Comparison of ENCODE assay signal across 29 cellular contexts in the genomic region with DNA sequence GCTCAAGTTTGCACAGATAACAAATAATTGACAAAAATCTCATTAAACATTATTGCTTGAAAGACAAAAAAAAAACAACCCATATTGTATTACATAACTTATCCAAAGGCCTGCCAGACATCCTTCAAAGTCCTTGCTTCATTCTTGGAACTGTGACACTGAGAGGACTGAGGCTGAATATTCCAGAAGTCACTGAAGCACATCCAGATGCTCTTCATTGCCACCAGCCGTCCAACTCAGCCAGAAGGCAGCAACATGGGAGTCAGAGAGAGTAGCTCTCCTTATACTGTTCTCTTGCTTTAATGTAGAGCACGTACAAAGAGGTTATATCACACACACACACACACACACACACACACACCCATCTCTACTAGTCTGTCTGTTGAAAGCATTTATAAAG.
"Had no signal": no experiment of that assay in that cellular context is flagged by ENCODE, and none has a peak within 500 bp of the region (broad histone marks: within the 10 kb centered on the region; RNA-seq: fewer than 3 reads in every experiment).

No MANE protein-coding gene starts in this region.

- ATAC-seq: activated CD4-positive, CD25-positive, alpha-beta regulatory T cell treated with anti-CD3 and anti-CD28 coated beads, Interleukin-2, amount 50 U/mL, for 24 hours; activated naive CD8-positive, alpha-beta T cell treated with anti-CD3 and anti-CD28 coated beads, Interleukin-2, amount 50 U/mL, for 24 hours; activated T-cell treated with anti-CD3 and anti-CD28 coated beads, Interleukin-2, amount 50 U/mL, for 4 hours; activated T-helper 17 cell treated with anti-CD3 and anti-CD28 coated beads, Interleukin-2, amount 50 U/mL, for 72 hours; left colon; lower lobe of right lung; natural killer cell treated with Interleukin-12 subunit alpha and Interleukin-12 subunit beta and Interleukin-15 and Interleukin-18, amount 100 ng/mL, for 72 hours; right lobe of liver; stimulated activated memory B cell treated with anti-CD40 and anti-IgM and Interleukin-4, amounts not matched to agents 10 μg/mL and 1 μg/mL and 100 μg/mL, for 72 hours; stimulated activated naive CD8-positive, alpha-beta T cell treated with anti-CD3 and anti-CD28 coated beads, Interleukin-15, amount 100 ng/mL, for 72 hours had no signal

- H3K9me3 ChIP-seq: breast epithelium, esophagus squamous epithelium, lower lobe of right lung, right lobe of liver, tibial artery had no signal

- H3K36me3 ChIP-seq: breast epithelium, esophagus squamous epithelium, lower lobe of right lung, right lobe of liver, tibial artery, WERI-Rb-1 had no signal

- H3K4me3 ChIP-seq: breast epithelium, esophagus squamous epithelium, lower lobe of right lung, right lobe of liver, skin epidermis, tibial artery had no signal

- H3K4me1 ChIP-seq: breast epithelium, right lobe of liver had no signal

- DNase-seq: activated CD4-positive, alpha-beta T cell treated with anti-CD3 and anti-CD28 coated beads for 48 hours; activated CD4-positive, alpha-beta T cell treated with anti-CD3 and anti-CD28 coated beads, Interleukin-2, amount 50 U/mL, for 48 hours; activated naive CD8-positive, alpha-beta T cell treated with anti-CD3 and anti-CD28 coated beads, Interleukin-2, amount 50 U/mL, for 24 hours; activated T-cell treated with anti-CD3 and anti-CD28 coated beads, Interleukin-2, amount 50 U/mL, for 4 hours; amygdala; esophagus squamous epithelium; hypothalamus; immature natural killer cell; kidney; left colon; lower lobe of right lung; mesendoderm; posterior cingulate gyrus; right lobe of liver; stimulated activated CD4-positive, alpha-beta T cell treated with anti-CD3 and anti-CD28 coated beads, Interleukin-1b, Interleukin-23, amount 100 ng/mL, for 48 hours; stimulated activated CD4-positive, alpha-beta T cell treated with anti-CD3 and anti-CD28 coated beads, Interleukin-4, amount 100 ng/mL, for 4 hours; stimulated activated CD8-positive, alpha-beta memory T cell treated with anti-CD3 and anti-CD28 coated beads, Interleukin-4, amount 100 ng/mL, for 48 hours; stimulated activated naive CD8-positive, alpha-beta T cell treated with anti-CD3 and anti-CD28 coated beads, Interleukin-15, amount 100 ng/mL, for 72 hours; SW 1271; T-helper 9 cell; WERI-Rb-1 had no signal

- H3K27ac ChIP-seq: breast epithelium, epithelial cell of prostate, esophagus squamous epithelium, lower lobe of right lung, right lobe of liver, skin epidermis, tibial artery, WERI-Rb-1 had no signal

- H3K27me3 ChIP-seq: breast epithelium, esophagus squamous epithelium, right lobe of liver, tibial artery had no signal
